Comparison of ENCODE assay signal across 14 cellular contexts in the genomic region with DNA sequence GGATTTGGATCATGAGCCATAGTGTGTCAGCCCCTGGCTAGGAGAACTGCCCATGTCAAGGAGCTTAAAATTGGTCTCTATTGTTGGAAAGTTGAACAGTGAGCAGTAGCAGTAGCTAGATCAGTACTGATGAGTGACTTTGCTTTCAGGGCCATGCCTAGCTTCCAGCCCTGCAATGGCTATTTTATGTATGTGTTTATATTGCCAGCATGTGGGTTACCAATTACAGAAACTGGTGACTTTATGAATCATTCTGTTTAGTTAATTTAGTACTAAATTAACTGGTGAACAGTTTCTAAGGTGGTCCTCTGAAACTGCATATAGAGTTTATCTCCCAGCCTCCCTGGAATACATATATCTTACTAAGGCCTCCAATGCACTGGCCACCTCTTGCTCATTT.
DNase-seq lines count a peak whose midpoint lies in the region; ATAC-seq and TF ChIP-seq lines count a peak whose summit lies in the region.
"Had no signal": no experiment of that assay in that cellular context is flagged by ENCODE, and none has a peak within 500 bp of the region (broad histone marks: within the 10 kb centered on the region; RNA-seq: fewer than 3 reads in every experiment).

No MANE protein-coding gene starts in this region.

- DNase-seq in renal cortical epithelial cell (ENCODE audit: low read depth) (peak; percentile 76), GM10266 (ENCODE audit: extremely low spot score) (no peak)
- DNase-seq in activated CD4-positive, alpha-beta T cell treated with anti-CD3 and anti-CD28 coated beads for 4 hours, result no peak
- DNase-seq in effector memory CD8-positive, alpha-beta T cell, result no peak
- DNase-seq: ACHN; CD4-positive, CD25-positive, alpha-beta regulatory T cell; DMS53; GF-D8; H7 had no signal

- H3K27ac Mint-ChIP-seq in effector memory CD8-positive, alpha-beta T cell, result no peak overlapping the region
- H3K27ac Mint-ChIP-seq: CD4-positive, CD25-positive, alpha-beta regulatory T cell; GM23338 had no signal

- H3K4me1 Mint-ChIP-seq in effector memory CD8-positive, alpha-beta T cell (ENCODE audit: low read depth in 2 of 2), result no peaks in the 10 kb centered on the region
- H3K4me1 Mint-ChIP-seq: CD4-positive, CD25-positive, alpha-beta regulatory T cell had no signal

- H3K27me3 Mint-ChIP-seq in effector memory CD8-positive, alpha-beta T cell, result no peaks in the 10 kb centered on the region
- H3K27me3 Mint-ChIP-seq: CD4-positive, CD25-positive, alpha-beta regulatory T cell had no signal

- ATAC-seq in GM18861 (IDR thresholded peaks at IDR 0.05; ENCODE audit: unreplicated experiment) (peak; percentile 66), HG02759 (IDR thresholded peaks at IDR 0.05; ENCODE audit: unreplicated experiment) (peak; percentile 40), HG03571 (IDR thresholded peaks at IDR 0.05; ENCODE audit: unreplicated experiment) (peak; percentile 50)
- ATAC-seq in effector memory CD8-positive, alpha-beta T cell (replicated peaks), result no peak
- ATAC-seq: GM23338, HepG2 had no signal

- no peak for TF ChIP-seq CTCF in GM10266 (IDR thresholded peaks at IDR 0.05; ENCODE audit: control insufficient read depth, insufficient read depth, low read depth, missing control alignments)

- peaks cover 0 to 3% of the 10 kb centered on the region in 2 donors for H3K9me3 Mint-ChIP-seq in effector memory CD8-positive, alpha-beta T cell
- H3K9me3 Mint-ChIP-seq: GM23338 had no signal

- H3K4me3 Mint-ChIP-seq in effector memory CD8-positive, alpha-beta T cell, result no peak overlapping the region
- H3K4me3 Mint-ChIP-seq: CD4-positive, CD25-positive, alpha-beta regulatory T cell; GM23338 had no signal

- no peaks in the 10 kb centered on the region for H3K36me3 Mint-ChIP-seq in effector memory CD8-positive, alpha-beta T cell (ENCODE audit: insufficient read depth)
- H3K36me3 Mint-ChIP-seq: CD4-positive, CD25-positive, alpha-beta regulatory T cell had no signal
